ENCODE assay signal across 18 cellular contexts in genomic region chrX:107447642-107448041, GRCh38. TPM values are rescaled to one million over a fixed set of nuclear protein-coding genes. Genes with fewer than 3 reads are reported as not detected.
DNase-seq lines count a peak whose midpoint lies in the region; ATAC-seq and TF ChIP-seq lines count a peak whose summit lies in the region.
"Had no signal": no experiment of that assay in that cellular context is flagged by ENCODE, and none has a peak within 500 bp of the region (broad histone marks: within the 10 kb centered on the region; RNA-seq: fewer than 3 reads in every experiment).

No MANE protein-coding gene starts in this region.

- no peaks in the 10 kb centered on the region for H3K9me2 ChIP-seq in OCI-LY7 (ENCODE audit: insufficient read depth, low read length)

- H3K27ac ChIP-seq in OCI-LY7 (ENCODE audit: low read depth, low read length, poor library complexity, severe bottlenecking) (peak overlapping the region; percentile 86), substantia nigra (ENCODE audit: low read depth, low read length, poor library complexity, severe bottlenecking) (no peak overlapping the region)
- H3K27ac ChIP-seq: Peyer's patch had no signal

- H3K79me2 ChIP-seq in OCI-LY7 (ENCODE audit: insufficient read depth, low read depth, low read length), result peaks cover 15% of the 10 kb centered on the region; the same call in 1 of the 2 replicates

- ATAC-seq in HG03097 (IDR thresholded peaks at IDR 0.05; ENCODE audit: low FRiP score, unreplicated experiment), result no peak
- ATAC-seq: CD8-positive, alpha-beta T cell had no signal

- H3K36me3 ChIP-seq in OCI-LY7 (ENCODE audit: insufficient read depth, low read length), result no peaks in the 10 kb centered on the region
- H3K36me3 ChIP-seq: Peyer's patch had no signal

- H4K20me1 ChIP-seq in OCI-LY7 (ENCODE audit: insufficient read depth, low read length), result no peaks in the 10 kb centered on the region

- peak overlapping the region; percentile 77 for H3K4me2 ChIP-seq in OCI-LY7 (ENCODE audit: low read length)

- POLR2A ChIA-PET in OCI-LY7 (lab: Charles Lee), result interaction anchor here (0.7 to 2.7 kb wide), 5 partner anchors 8 to 180 kb away, joined by 3 to 10 read pairs (median 6); partner anchors contain the start of gene PRPS1

- intact Hi-C loops in OCI-LY7 (cut with micrococcal nuclease; ENCODE audit: unreplicated experiment), result loop anchor here (2.0 to 10.0 kb wide), 2 partner anchors 225 to 453 kb away; no protein-coding TSS in a partner anchor

- no peak overlapping the region; the same call in 1 of the 2 replicates for H2AFZ ChIP-seq in OCI-LY7 (ENCODE audit: low read length)

- no TSS peak for BruUV-seq in OCI-LY7 (replicated peaks; lab: Mats Ljungman, UMichigan)

- peak overlapping the region; percentile 73 for H3K4me3 ChIP-seq in OCI-LY7 (ENCODE audit: low read depth, low read length, poor library complexity, severe bottlenecking)
- H3K4me3 ChIP-seq: Peyer's patch had no signal

- DNase-seq in DMS53 (lab: John Stamatoyannopoulos, UW) (peak; percentile 5), DMS53 treated with DMSO at 0.1 percent for 48 hours (lab: John Stamatoyannopoulos, UW; ENCODE audit: unreplicated experiment) (no peak), OCI-LY7 (ENCODE audit: low spot score) (no peak), myocyte (ENCODE audit: low read depth) (peak; percentile 2), occipital lobe (lab: John Stamatoyannopoulos, UW) (no peak), NCI-H1092 treated with DMSO at 0.1 percent for 48 hours (lab: John Stamatoyannopoulos, UW) (no peak), substantia nigra (lab: John Stamatoyannopoulos, UW) (no peak)
- DNase-seq: 8988T; AML-193; CD8-positive, alpha-beta T cell; NCI-H1105; NCI-H146; NCI-H2029 treated with DMSO at 0.1 percent for 48 hours; NCI-H345; NCI-H774; NK-92 treated with Interleukin-12 subunit alpha and Interleukin-12 subunit beta, amount 100 ng/mL, for 24 hours; Peyer's patch had no signal

- TF ChIP-seq CTCF in OCI-LY7 (conservative IDR thresholded peaks at IDR 0.05; ENCODE audit: low read length), result no peak

- peaks cover 71% of the 10 kb centered on the region for H3K4me1 ChIP-seq in OCI-LY7 (ENCODE audit: insufficient read depth, low read length, poor library complexity, severe bottlenecking)
- H3K4me1 ChIP-seq: Peyer's patch had no signal

- CTCF ChIA-PET in OCI-LY7 (lab: Charles Lee; ENCODE audit: unreplicated experiment), result interaction anchor here (0.9 to 1.6 kb wide), 2 partner anchors 10 to 23 kb away, joined by 4 to 7 read pairs; no protein-coding TSS in a partner anchor

- H3K9me3 ChIP-seq in OCI-LY7 (ENCODE audit: low read length), result no peaks in the 10 kb centered on the region
- H3K9me3 ChIP-seq: Peyer's patch had no signal

RNA-seq across cellular contexts. Expression of gene FRMPD3, which starts 1.8 kb away (rescaled TPM):
- 5.8 and 6.5 TPM in 2 replicates for total RNA-seq in OCI-LY7 (2014; rRNA removed; shearing (Covaris generic))
- total RNA-seq in OCI-LY7 (2022) (12.3 and 12.9 TPM in 2 replicates), myocyte (0.05 TPM in 1 of 2 replicates, not detected in the other), occipital lobe (1.7 TPM)
- polyA plus RNA-seq in myocyte (2012), result 0.08 TPM

Comparison
In these comparisons a context has a peak if more than half of its experiments do, and no peak if none do; other contexts are left out.
1. DNase-seq: peak in DMS53 (single experiment) and myocyte (single experiment); none in DMS53 treated with DMSO at 0.1 percent for 48 hours (single experiment), OCI-LY7 (single experiment), occipital lobe (single experiment), NCI-H1092 treated with DMSO at 0.1 percent for 48 hours (single experiment) and substantia nigra (0 of 49).